ENCODE assay signal across 1 cellular context in genomic region chr4:1028574-1029220, GRCh38.
TF ChIP-seq lines count a peak whose summit lies in the region.

No MANE protein-coding gene starts in this region.

TF ChIP-seq in HepG2, 621 proteins besides CTCF, POLR2A, EP300 and RAD21:
- no peak for TF ChIP-seq SNAI1 (CRISPR knock-in tag; IDR thresholded peaks at IDR 0.05; ENCODE audit: borderline replicate concordance)
- peak; percentile 55; the same call in 1 of the 2 replicates for TF ChIP-seq ZC3H13 (CRISPR knock-in tag; IDR thresholded peaks at IDR 0.05)
- 0 out of 2 replicates have a peak, but pooled peaks have one; percentile 22 for TF ChIP-seq SALL1 (CRISPR knock-in tag; IDR thresholded peaks at IDR 0.05)
- TF ChIP-seq KDM2A (CRISPR knock-in tag; IDR thresholded peaks at IDR 0.05; ENCODE audit: borderline replicate concordance, low read depth), result peak; percentile 11; the same call in 1 of the 2 replicates
- peak; percentile 66; the same call in 1 of the 2 replicates for TF ChIP-seq CHCHD3 (CRISPR knock-in tag; IDR thresholded peaks at IDR 0.05)
- no peak for TF ChIP-seq SOX5 (CRISPR knock-in tag; IDR thresholded peaks at IDR 0.05; ENCODE audit: borderline replicate concordance)
- 0 out of 2 replicates have a peak, but pooled peaks have one; percentile 33 for TF ChIP-seq ZNF589 (CRISPR knock-in tag; conservative IDR thresholded peaks at IDR 0.05)
- no peak for TF ChIP-seq ZNF720 (CRISPR knock-in tag; IDR thresholded peaks at IDR 0.05)
- TF ChIP-seq ZMYM3 (CRISPR knock-in tag; IDR thresholded peaks at IDR 0.05), result no peak
- peak; percentile 56; the same call in 1 of the 2 replicates for TF ChIP-seq TFDP1 (CRISPR knock-in tag; IDR thresholded peaks at IDR 0.05; ENCODE audit: borderline replicate concordance)
- TF ChIP-seq ZNF563 (CRISPR knock-in tag; IDR thresholded peaks at IDR 0.05), result no peak
- peak; percentile 46 for TF ChIP-seq SRSF1 (optimal IDR thresholded peaks at IDR 0.05; ENCODE audit: low read depth, low read length)
- peak; percentile 81 for TF ChIP-seq AGO2 (optimal IDR thresholded peaks at IDR 0.05; ENCODE audit: low read depth, low read length)
- no peak for TF ChIP-seq NR2F1 (CRISPR knock-in tag; IDR thresholded peaks at IDR 0.05)
- TF ChIP-seq MED13 (CRISPR knock-in tag; IDR thresholded peaks at IDR 0.05), result no peak
- peak; percentile 51 for TF ChIP-seq ZNF687 (CRISPR knock-in tag; IDR thresholded peaks at IDR 0.05)
- no peak for TF ChIP-seq PRMT3 (CRISPR knock-in tag; IDR thresholded peaks at IDR 0.05; ENCODE audit: borderline replicate concordance, low read depth)
- TF ChIP-seq BCL6 (CRISPR knock-in tag; IDR thresholded peaks at IDR 0.05), result no peak
- TF ChIP-seq ARNT2 (CRISPR knock-in tag; IDR thresholded peaks at IDR 0.05; ENCODE audit: low read depth), result 0 out of 2 replicates have a peak, but pooled peaks have one; percentile 30
- TF ChIP-seq MAX (IDR thresholded peaks at IDR 0.05), result peak; percentile 76
- TF ChIP-seq ZBTB33 (CRISPR knock-in tag; IDR thresholded peaks at IDR 0.05), result peak; percentile 69
- TF ChIP-seq AGO1 (IDR thresholded peaks at IDR 0.05; ENCODE audit: low read depth, low read length, poor library complexity, severe bottlenecking), result peak; percentile 98
- peak; percentile 23; the same call in 1 of the 2 replicates for TF ChIP-seq POLR2G (IDR thresholded peaks at IDR 0.05; ENCODE audit: low read depth, low read length)
- no peak for TF ChIP-seq PRDM4 (CRISPR knock-in tag; IDR thresholded peaks at IDR 0.05; ENCODE audit: borderline replicate concordance)
